In the genomic region with DNA sequence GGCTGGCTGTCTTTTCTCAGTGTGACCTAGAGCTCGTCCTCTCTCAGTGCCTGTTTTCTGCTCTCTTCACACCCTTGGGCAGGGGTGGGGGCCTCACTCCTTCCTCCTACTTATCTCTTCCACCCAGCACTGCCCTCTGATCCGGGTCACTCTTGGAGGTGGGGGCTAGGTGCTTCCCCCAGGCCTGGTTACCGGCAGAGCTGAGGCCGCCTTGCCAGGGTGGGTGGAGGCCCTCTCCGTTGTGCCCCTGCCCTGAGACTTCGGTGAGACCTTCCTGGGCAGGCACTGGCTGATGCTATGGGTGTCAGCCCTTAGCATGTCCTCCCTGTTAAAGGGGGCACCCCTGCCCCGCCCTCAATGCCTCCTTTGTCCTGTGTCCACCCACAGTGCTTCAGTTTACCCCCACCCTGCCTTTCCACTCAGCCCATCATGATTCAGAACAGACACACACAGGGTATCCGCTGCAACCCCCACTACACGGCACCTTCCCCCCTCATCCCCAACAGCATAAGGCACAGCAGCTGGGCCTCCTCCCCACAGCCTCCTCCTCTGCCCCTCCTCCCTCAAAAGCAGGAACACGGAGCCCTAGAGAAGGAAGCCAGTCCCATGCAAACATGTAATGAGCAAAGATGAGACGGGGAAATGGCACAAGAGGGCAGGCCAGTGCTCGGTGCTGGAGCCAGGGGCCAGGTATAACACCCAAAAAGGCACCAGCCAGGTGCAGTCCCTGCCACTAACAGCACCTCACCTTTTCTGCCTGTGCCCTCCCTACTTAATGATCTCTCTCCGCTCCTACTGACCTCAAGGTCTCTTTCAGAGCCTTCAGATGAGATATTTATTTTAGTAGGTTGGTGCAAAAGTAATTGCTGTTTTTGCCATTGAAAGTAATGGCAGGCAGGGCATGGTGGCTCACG, we compare ENCODE assay signal across 11 cellular contexts. TPM values are rescaled to one million over a fixed set of nuclear protein-coding genes. Genes with fewer than 3 reads are reported as not detected.
A peak's percentile ranks its signal among the peaks of the same experiment; 100 is the strongest.
DNase-seq lines count a peak whose midpoint lies in the region; FAIRE-seq and TF ChIP-seq lines count a peak whose summit lies in the region.
"Had no signal": no experiment of that assay in that cellular context is flagged by ENCODE, and none has a peak within 500 bp of the region (broad histone marks: within the 10 kb centered on the region; RNA-seq: fewer than 3 reads in every experiment).

No MANE protein-coding gene starts in this region.

- H3K4me3 ChIP-seq in endothelial cell of umbilical vein (replicated peaks in 1 of 3; ENCODE audit: insufficient read depth in 1 of 3, low read depth in 1 of 3, low read length in 3 of 3): no peak overlapping the region
- H3K4me3 ChIP-seq: neural progenitor cell had no signal

- DNase-seq in CD14-positive monocyte (ENCODE audit: low spot score): no peak
- DNase-seq in MV-4-11 (lab: John Stamatoyannopoulos, UW): peak; percentile 57
- no peak for DNase-seq in endothelial cell of umbilical vein (ENCODE audit: low read depth, low spot score)
- DNase-seq in A172 (ENCODE audit: low spot score): no peak
- no peak for DNase-seq in ACHN
- DNase-seq in NCI-H748 treated with DMSO at 0.1 percent for 48 hours (lab: John Stamatoyannopoulos, UW): no peak
- DNase-seq: activated CD4-positive, alpha-beta T cell treated with anti-CD3 and anti-CD28 coated beads for 48 hours; activated naive CD4-positive, alpha-beta T cell treated with Interleukin-2 at 50 U/mL for 16 hours had no signal

- peaks cover 32 to 38% (median 33%) of the 10 kb centered on the region in 3 donors for H3K27me3 Mint-ChIP-seq in CD14-positive monocyte (ENCODE audit: low read depth in 3 of 3)

- in situ Hi-C loops in ACHN (cut with HindIII; ENCODE audit: low pct_ligation_motif_present, low pct_unique_long_range_greater_than_20kb, low sequenced_read_pairs): no loop called here

- H3K4me3 Mint-ChIP-seq in CD14-positive monocyte: peak overlapping the region; percentile 51 to 76
- H3K4me3 Mint-ChIP-seq: neural progenitor cell had no signal

- peaks cover 0 to 15% (median under 1%) of the 10 kb centered on the region in 7 donors for H3K9me3 Mint-ChIP-seq in CD14-positive monocyte
- H3K9me3 Mint-ChIP-seq: neural progenitor cell had no signal

- intact Hi-C loops in CD14-positive monocyte (cut with micrococcal nuclease) (no loop called here), endothelial cell of umbilical vein (cut with micrococcal nuclease) (no loop called here)

- H4K20me1 ChIP-seq in endothelial cell of umbilical vein (replicated peaks; ENCODE audit: control insufficient read depth, extremely low read depth, insufficient read depth, low read length): no peaks in the 10 kb centered on the region

- peaks cover 5 to 10% of the 10 kb centered on the region in 2 donors for H3K36me3 Mint-ChIP-seq in CD14-positive monocyte
- H3K36me3 Mint-ChIP-seq: neural progenitor cell had no signal

- POLR2A ChIA-PET in endothelial cell of umbilical vein (lab: Charles Lee): interaction anchor here (0.6 to 1.2 kb wide), 2 partner anchors 10 to 29 kb away, joined by 3 to 4 read pairs; partner anchors contain the start of gene ICAM1

- H3K27ac Mint-ChIP-seq in CD14-positive monocyte: peak overlapping the region in 5 of 7 donors; percentile 4 to 60 (median 51)
- H3K27ac Mint-ChIP-seq: neural progenitor cell had no signal

- H3K36me3 ChIP-seq in endothelial cell of umbilical vein (ENCODE audit: control insufficient read depth in 2 of 2, extremely low read depth in 1 of 2, insufficient read depth in 2 of 2, low read length in 2 of 2): no peaks in the 10 kb centered on the region
- H3K36me3 ChIP-seq: neural progenitor cell had no signal

- H3K9me3 ChIP-seq in endothelial cell of umbilical vein (replicated peaks; ENCODE audit: control insufficient read depth, insufficient read depth, low read length): no peaks in the 10 kb centered on the region

- no peak overlapping the region for H3K9ac ChIP-seq in endothelial cell of umbilical vein (replicated peaks; ENCODE audit: extremely low read depth, insufficient read depth, low read length)
- H3K9ac ChIP-seq: neural progenitor cell had no signal

- no peak for FAIRE-seq in endothelial cell of umbilical vein (lab: Jason Lieb, UNC)

- dilution Hi-C loops in endothelial cell of umbilical vein (cut with MboI; ENCODE audit: extremely low pct_ligation_motif_present, low sequenced_read_pairs): no loop called here

- H3K4me1 Mint-ChIP-seq in CD14-positive monocyte: peaks cover 42% of the 10 kb centered on the region

- no peaks in the 10 kb centered on the region for H3K9me1 ChIP-seq in endothelial cell of umbilical vein (replicated peaks; ENCODE audit: control insufficient read depth, extremely low read depth, insufficient read depth, low read length)

- peak overlapping the region; percentile 28 for H2AFZ ChIP-seq in endothelial cell of umbilical vein (ENCODE audit: low read depth, low read length)
- H2AFZ ChIP-seq: neural progenitor cell had no signal

- H3K4me2 ChIP-seq in endothelial cell of umbilical vein (ENCODE audit: insufficient read depth, low read length): no peak overlapping the region
- H3K4me2 ChIP-seq: neural progenitor cell had no signal

- H3K27ac ChIP-seq in endothelial cell of umbilical vein (ENCODE audit: insufficient read depth, low read depth, low read length): no peak overlapping the region
- H3K27ac ChIP-seq: C4-2B, neural progenitor cell had no signal

- CTCF ChIA-PET in endothelial cell of umbilical vein (lab: Charles Lee): interaction anchor here (0.6 to 1.6 kb wide), 3 partner anchors 41 to 208 kb away, joined by 3 read pairs; no protein-coding TSS in a partner anchor

- no peaks in the 10 kb centered on the region for H3K79me2 ChIP-seq in endothelial cell of umbilical vein (ENCODE audit: control insufficient read depth, insufficient read depth, low read length)

- TF ChIP-seq CTCF in CD14-positive monocyte (IDR thresholded peaks at IDR 0.05) (no peak), endothelial cell of umbilical vein (IDR thresholded peaks at IDR 0.05; ENCODE audit: extremely low read depth in 1 of 2, insufficient read depth in 1 of 2, low read depth in 1 of 2, low read length in 2 of 2) (no peak)

- peaks cover 3% of the 10 kb centered on the region for H3K4me1 ChIP-seq in endothelial cell of umbilical vein (ENCODE audit: control insufficient read depth, extremely low read depth, insufficient read depth, low read length)
- H3K4me1 ChIP-seq: neural progenitor cell had no signal

- peaks cover 12 to 15% of the 10 kb centered on the region in 2 experiments for H3K27me3 ChIP-seq in endothelial cell of umbilical vein (ENCODE audit: control insufficient read depth in 2 of 2, insufficient read depth in 2 of 2, low read length in 2 of 2)

- no peak for TF ChIP-seq POLR2A in endothelial cell of umbilical vein (IDR thresholded peaks at IDR 0.05; ENCODE audit: low read depth, low read length)

- no TSS peak for BruUV-seq in endothelial cell of umbilical vein (replicated peaks; lab: Mats Ljungman, UMichigan)

RNA-seq across cellular contexts. Expression of gene ZGLP1, which starts 9.8 kb away (rescaled TPM):
- polyA plus RNA-seq in CD14-positive monocyte (10 to 100 TPM in 1 of 2 donors, 1 to 10 TPM in 1; 9.4 to 11.7 TPM), endothelial cell of umbilical vein (1.6 and 2.3 TPM in 2 replicates)
- 2.9 and 5.3 TPM in 2 replicates for total RNA-seq in endothelial cell of umbilical vein
- 0.57 and 1.4 TPM in 2 replicates for polyA plus RNA-seq in endothelial cell of umbilical vein (2011; cell fraction: cytosol; rRNA removed)
- 9.4 and 10.4 TPM in 2 replicates for polyA plus RNA-seq in endothelial cell of umbilical vein (2011; cell fraction: nucleus; rRNA removed)
- 1.8 and 2.3 TPM in 2 replicates for polyA plus RNA-seq in endothelial cell of umbilical vein (2012)
- polyA minus RNA-seq in endothelial cell of umbilical vein: 0.21 and 0.46 TPM in 2 replicates
- not detected for polyA minus RNA-seq in endothelial cell of umbilical vein (2011; cell fraction: cytosol; rRNA and poly(A)+ RNA removed)
- 0.96 TPM in 1 of 2 replicates, not detected in the other for polyA minus RNA-seq in endothelial cell of umbilical vein (2011; cell fraction: nucleus; rRNA and poly(A)+ RNA removed)
- 1.3 and 1.5 TPM in 2 replicates for total RNA-seq in A172 (2014; rRNA removed; shearing (Covaris generic))

RNA-seq across cellular contexts. Expression of gene ICAM5, which starts 10.1 kb away (rescaled TPM):
- under 1 TPM in 1 of 2 donors, not detected in 1; 0.21 TPM for polyA plus RNA-seq in CD14-positive monocyte
- total RNA-seq in endothelial cell of umbilical vein: 0.40 TPM in 1 of 2 replicates, not detected in the other
- 0.03 and 0.10 TPM in 2 replicates for polyA plus RNA-seq in endothelial cell of umbilical vein
- 0.04 TPM in 1 of 2 replicates, not detected in the other for polyA plus RNA-seq in endothelial cell of umbilical vein (2011; cell fraction: cytosol; rRNA removed)
- 0.74 and 0.84 TPM in 2 replicates for polyA plus RNA-seq in endothelial cell of umbilical vein (2011; cell fraction: nucleus; rRNA removed)
- polyA plus RNA-seq in endothelial cell of umbilical vein (2012): not detected in 2 replicates
- 0.24 and 1.3 TPM in 2 replicates for polyA minus RNA-seq in endothelial cell of umbilical vein
- 1.7 TPM for polyA minus RNA-seq in endothelial cell of umbilical vein (2011; cell fraction: cytosol; rRNA and poly(A)+ RNA removed)
- 0.24 TPM in 1 of 2 replicates, not detected in the other for polyA minus RNA-seq in endothelial cell of umbilical vein (2011; cell fraction: nucleus; rRNA and poly(A)+ RNA removed)
- 0.19 and 0.53 TPM in 2 replicates for total RNA-seq in A172 (2014; rRNA removed; shearing (Covaris generic))

RNA-seq across cellular contexts. Expression of gene ICAM4, which starts 13.0 kb away (rescaled TPM):
- polyA plus RNA-seq in CD14-positive monocyte (10 to 100 TPM in 1 of 2 donors, 1 to 10 TPM in 1; 5.5 to 17.3 TPM), endothelial cell of umbilical vein (0.41 and 0.44 TPM in 2 replicates)
- total RNA-seq in endothelial cell of umbilical vein: 0.49 TPM in 1 of 2 replicates, not detected in the other
- 0.31 and 0.52 TPM in 2 replicates for polyA plus RNA-seq in endothelial cell of umbilical vein (2011; cell fraction: cytosol; rRNA removed)
- 0.22 and 0.24 TPM in 2 replicates for polyA plus RNA-seq in endothelial cell of umbilical vein (2011; cell fraction: nucleus; rRNA removed)
- polyA plus RNA-seq in endothelial cell of umbilical vein (2012): not detected in 2 replicates
- polyA minus RNA-seq in endothelial cell of umbilical vein: 0.78 and 1.1 TPM in 2 replicates
- polyA minus RNA-seq in endothelial cell of umbilical vein (2011; cell fraction: cytosol; rRNA and poly(A)+ RNA removed): not detected
- polyA minus RNA-seq in endothelial cell of umbilical vein (2011; cell fraction: nucleus; rRNA and poly(A)+ RNA removed): 1.0 TPM in 1 of 2 replicates, not detected in the other
- 0.09 and 0.24 TPM in 2 replicates for total RNA-seq in A172 (2014; rRNA removed; shearing (Covaris generic))
- total RNA-seq: chondrocyte had no signal

RNA-seq across cellular contexts. Expression of gene FDX2, which starts 16.0 kb away (rescaled TPM):
- polyA plus RNA-seq in CD14-positive monocyte: 1 to 10 TPM; 5.5 to 6.8 TPM
- 20.5 and 22.4 TPM in 2 replicates for total RNA-seq in endothelial cell of umbilical vein
- 59.8 and 61.6 TPM in 2 replicates for polyA plus RNA-seq in endothelial cell of umbilical vein
- 29.6 and 44.3 TPM in 2 replicates for polyA plus RNA-seq in endothelial cell of umbilical vein (2011; cell fraction: cytosol; rRNA removed)
- 20.8 and 22.9 TPM in 2 replicates for polyA plus RNA-seq in endothelial cell of umbilical vein (2011; cell fraction: nucleus; rRNA removed)
- 27.5 and 32.9 TPM in 2 replicates for polyA plus RNA-seq in endothelial cell of umbilical vein (2012)
- polyA minus RNA-seq in endothelial cell of umbilical vein: 10.6 and 13.6 TPM in 2 replicates
- 10.9 TPM for polyA minus RNA-seq in endothelial cell of umbilical vein (2011; cell fraction: cytosol; rRNA and poly(A)+ RNA removed)
- polyA minus RNA-seq in endothelial cell of umbilical vein (2011; cell fraction: nucleus; rRNA and poly(A)+ RNA removed): 4.1 and 6.8 TPM in 2 replicates
- 50.7 and 57.2 TPM in 2 replicates for total RNA-seq in A172 (2014; rRNA removed; shearing (Covaris generic))

RNA-seq across cellular contexts. Expression of gene ICAM1, which starts 28.9 kb away (rescaled TPM):
- polyA plus RNA-seq in CD14-positive monocyte (10 to 100 TPM; 21.6 to 40.8 TPM), endothelial cell of umbilical vein (30.4 and 38.0 TPM in 2 replicates)
- 7.1 and 20.5 TPM in 2 replicates for total RNA-seq in endothelial cell of umbilical vein
- polyA plus RNA-seq in endothelial cell of umbilical vein (2011; cell fraction: cytosol; rRNA removed): 14.5 and 23.4 TPM in 2 replicates
- 17.2 and 25.0 TPM in 2 replicates for polyA plus RNA-seq in endothelial cell of umbilical vein (2011; cell fraction: nucleus; rRNA removed)
- polyA plus RNA-seq in endothelial cell of umbilical vein (2012): 40.9 and 54.5 TPM in 2 replicates
- 27.7 and 40.9 TPM in 2 replicates for polyA minus RNA-seq in endothelial cell of umbilical vein
- 14.1 TPM for polyA minus RNA-seq in endothelial cell of umbilical vein (2011; cell fraction: cytosol; rRNA and poly(A)+ RNA removed)
- polyA minus RNA-seq in endothelial cell of umbilical vein (2011; cell fraction: nucleus; rRNA and poly(A)+ RNA removed): 10.5 and 19.0 TPM in 2 replicates
- 0.22 TPM in 1 of 2 replicates, not detected in the other for total RNA-seq in A172 (2014; rRNA removed; shearing (Covaris generic))
